ENCODE assay signal across 12 cellular contexts in genomic region chr11:111378185-111378772, GRCh38. TPM values are rescaled to one million over a fixed set of nuclear protein-coding genes. Genes with fewer than 3 reads are reported as not detected.
A peak's percentile ranks its signal among the peaks of the same experiment; 100 is the strongest.
DNase-seq lines count a peak whose midpoint lies in the region; ATAC-seq, FAIRE-seq and TF ChIP-seq lines count a peak whose summit lies in the region.
"Had no signal": no experiment of that assay in that cellular context is flagged by ENCODE, and none has a peak within 500 bp of the region (broad histone marks: within the 10 kb centered on the region; RNA-seq: fewer than 3 reads in every experiment).

No MANE protein-coding gene starts in this region.

- no peak for TF ChIP-seq EP300 in GM12878 (IDR thresholded peaks at IDR 0.05; ENCODE audit: borderline replicate concordance in 1 of 2, control insufficient read depth in 1 of 2, low read depth in 2 of 2, low read length in 2 of 2)
- TF ChIP-seq EP300 in HepG2 (IDR thresholded peaks at IDR 0.05; ENCODE audit: low read depth in 2 of 2, low read length in 2 of 2) = no peak
- TF ChIP-seq EP300 in HepG2 (CRISPR knock-in tag; IDR thresholded peaks at IDR 0.05; ENCODE audit: borderline replicate concordance) = no peak

- peaks cover 16% of the 10 kb centered on the region for H3K4me1 ChIP-seq in GM12878 (ENCODE audit: control insufficient read depth, insufficient read depth, low read length)
- H3K4me1 ChIP-seq in HepG2 (ENCODE audit: insufficient read depth, low read length) = peaks cover 37% of the 10 kb centered on the region
- peaks cover 7% of the 10 kb centered on the region; the same call in 1 of the 2 replicates for H3K4me1 ChIP-seq in Caco-2

- TF ChIP-seq POLR2A in GM12891 (IDR thresholded peaks at IDR 0.05; ENCODE audit: low read depth, low read length) = no peak; the same call in none of the 2 replicates
- TF ChIP-seq POLR2A in GM12878 (IDR thresholded peaks at IDR 0.05; ENCODE audit: low read depth, low read length) = no peak
- TF ChIP-seq POLR2A in HepG2 (IDR thresholded peaks at IDR 0.05; ENCODE audit: insufficient read depth in 1 of 2, low read depth in 2 of 2, low read length in 2 of 2) = no peak

- H3K79me2 ChIP-seq in GM12878 (ENCODE audit: control insufficient read depth, insufficient read depth, low read length) (peaks cover 69% of the 10 kb centered on the region), HepG2 (ENCODE audit: insufficient read depth, low read length) (no peaks in the 10 kb centered on the region)

- in situ Hi-C loops in GM12878 (cut with MboI) = loop anchor here (10.0 kb wide), 1 partner anchor 1423 kb away; no protein-coding TSS in a partner anchor
- in situ Hi-C loops in HepG2 (cut with HindIII; ENCODE audit: extremely low pct_ligation_motif_present, low pct_unique_long_range_greater_than_20kb) = no loop called here

- no peak overlapping the region for H3K27ac Mint-ChIP-seq in Caco-2 (ENCODE audit: unreplicated experiment)

- TF ChIP-seq CTCF in AG04450 (IDR thresholded peaks at IDR 0.05; ENCODE audit: low read depth, low read length) (no peak), GM12878 (IDR thresholded peaks at IDR 0.05 in 2 of 3, conservative IDR thresholded peaks at IDR 0.05 in 1 of 3; ENCODE audit: control insufficient read depth in 2 of 3, extremely low read depth in 1 of 3, insufficient read depth in 1 of 3, low read depth in 3 of 3, low read length in 3 of 3) (no peak), HepG2 (CRISPR knock-in tag; IDR thresholded peaks at IDR 0.05) (no peak), Caco-2 (IDR thresholded peaks at IDR 0.05; ENCODE audit: insufficient read depth in 1 of 2, low read depth in 1 of 2, low read length in 1 of 2, severe bottlenecking in 1 of 2, unreplicated experiment in 1 of 2) (no peak)

- H3K9me3 ChIP-seq in AG04450 (ENCODE audit: control insufficient read depth, insufficient read depth, low read length) (peaks cover 4% of the 10 kb centered on the region; the same call in 1 of the 2 replicates), GM12878 (replicated peaks; ENCODE audit: control insufficient read depth, insufficient read depth, low read length) (no peaks in the 10 kb centered on the region), HepG2 (ENCODE audit: low read length) (no peaks in the 10 kb centered on the region), Caco-2 (no peaks in the 10 kb centered on the region)

- CTCF ChIA-PET in AG04450 (lab: Charles Lee) (no interaction called here), GM12878 (lab: Yijun Ruan, JAX) (interaction anchor here (1.2 to 9.1 kb wide), 6 partner anchors 12 to 51 kb away, joined by 3 to 181 read pairs (median 7); no protein-coding TSS in a partner anchor), HepG2 (lab: Yijun Ruan, JAX; ENCODE audit: low intra/inter-chr PET ratio, low total read pairs) (no interaction called here), Caco-2 (lab: Charles Lee) (no interaction called here)

- FAIRE-seq in GM12891 (lab: Jason Lieb, UNC) = no peak
- no peak for FAIRE-seq in GM12878 (lab: Jason Lieb, UNC)
- FAIRE-seq in HepG2 (lab: Jason Lieb, UNC) = no peak
- FAIRE-seq: D721Med, small intestine had no signal

- no peak for TF ChIP-seq RAD21 in GM12878 (IDR thresholded peaks at IDR 0.05; ENCODE audit: insufficient read depth, low read depth, low read length)
- no peak for TF ChIP-seq RAD21 in HepG2 (CRISPR knock-in tag; IDR thresholded peaks at IDR 0.05)

- BruUV-seq in GM12878 (replicated peaks; lab: Mats Ljungman, UMichigan) (no TSS peak), HepG2 (replicated peaks; lab: Mats Ljungman, UMichigan) (no TSS peak), Caco-2 (replicated peaks; lab: Mats Ljungman, UMichigan) (no TSS peak)

- ATAC-seq in HG03457 (IDR thresholded peaks at IDR 0.05; ENCODE audit: unreplicated experiment) (peak; percentile 10), GM12878 (no peak; the same call in 1 of the 3 replicates), HepG2 (no peak), HG03095 (IDR thresholded peaks at IDR 0.05; ENCODE audit: unreplicated experiment) (no peak)

- H3K27me3 ChIP-seq in AG04450 (ENCODE audit: control insufficient read depth, insufficient read depth, low read length) (peaks cover 11% of the 10 kb centered on the region), GM12878 (replicated peaks in 1 of 2; ENCODE audit: control insufficient read depth in 2 of 2, insufficient read depth in 2 of 2, low read length in 1 of 2) (no peaks in the 10 kb centered on the region), HepG2 (ENCODE audit: control insufficient read depth in 1 of 2, insufficient read depth in 2 of 2, low read length in 2 of 2) (no peaks in the 10 kb centered on the region), Caco-2 (replicated peaks; ENCODE audit: control insufficient read depth, insufficient read depth, low read length) (no peaks in the 10 kb centered on the region)

- intact Hi-C loops in GM12878 (cut with micrococcal nuclease; ENCODE audit: unreplicated experiment) = no loop called here
- intact Hi-C loops in HepG2 (cut with micrococcal nuclease; ENCODE audit: unreplicated experiment) = no loop called here
- intact Hi-C loops in Caco-2 (cut with micrococcal nuclease; ENCODE audit: unreplicated experiment) = no loop called here

- H4K20me1 ChIP-seq in GM12878 (ENCODE audit: control insufficient read depth, insufficient read depth) (no peaks in the 10 kb centered on the region), HepG2 (ENCODE audit: insufficient read depth, low read length) (no peaks in the 10 kb centered on the region)

- POLR2A ChIA-PET in AG04450 (lab: Yijun Ruan, JAX) = no interaction called here
- POLR2A ChIA-PET in GM12878 (lab: Charles Lee) = interaction anchor here (1.0 to 19.8 kb wide), 6 partner anchors 12 to 580 kb away, joined by 3 to 415 read pairs (median 4); no protein-coding TSS in a partner anchor
- POLR2A ChIA-PET in HepG2 (lab: Yijun Ruan, JAX) = no interaction called here
- POLR2A ChIA-PET in Caco-2 (lab: Charles Lee) = no interaction called here

- H3K9ac ChIP-seq in GM12878 (ENCODE audit: control insufficient read depth, insufficient read depth, low read length) (peak overlapping the region; percentile 92), HepG2 (ENCODE audit: insufficient read depth, low read depth, low read length) (no peak overlapping the region)

- no peaks in the 10 kb centered on the region for H3K36me3 ChIP-seq in GM12878 (ENCODE audit: control insufficient read depth in 2 of 2, insufficient read depth in 2 of 2, low read length in 1 of 2)
- no peaks in the 10 kb centered on the region for H3K36me3 ChIP-seq in HepG2 (replicated peaks in 1 of 2; ENCODE audit: control insufficient read depth in 1 of 2, insufficient read depth in 2 of 2, low read length in 2 of 2)
- no peaks in the 10 kb centered on the region for H3K36me3 ChIP-seq in Caco-2 (ENCODE audit: control insufficient read depth, insufficient read depth, low read length)

- peaks cover 6% of the 10 kb centered on the region for H3K4me1 Mint-ChIP-seq in Caco-2 (ENCODE audit: low read depth, unreplicated experiment)

- H3K27me3 Mint-ChIP-seq in Caco-2 (ENCODE audit: insufficient read depth, unreplicated experiment) = no peaks in the 10 kb centered on the region

- H2AFZ ChIP-seq in GM12878 (ENCODE audit: control insufficient read depth, low read depth, low read length) (no peak overlapping the region), HepG2 (ENCODE audit: low read length) (no peak overlapping the region)

- H3K9me3 Mint-ChIP-seq in Caco-2 (ENCODE audit: unreplicated experiment) = no peaks in the 10 kb centered on the region

- SMC1A ChIA-PET in GM12878 (lab: Charles Lee; ENCODE audit: uncharacterized antibody, unreplicated experiment) = interaction anchor here (0.7 to 32.6 kb wide), 12 partner anchors 10 to 500 kb away, joined by 3 to 972 read pairs (median 6); no protein-coding TSS in a partner anchor

- RAD21 ChIA-PET in GM12878 (lab: Charles Lee; ENCODE audit: unreplicated experiment) = interaction anchor here (1.1 to 22.2 kb wide), 7 partner anchors 9 to 148 kb away, joined by 3 to 657 read pairs (median 3); no protein-coding TSS in a partner anchor

- DNase-seq in AG04450 (ENCODE audit: low read depth, low spot score) (no peak), GM12891 (ENCODE audit: insufficient read length, low spot score) (no peak), GM12878 (ENCODE audit: low read depth, low spot score) (no peak), AG08396 (ENCODE audit: low spot score) (no peak), HepG2 (ENCODE audit: low spot score) (no peak), Caco-2 (no peak)
- DNase-seq: mesenchymal stem cell, small intestine had no signal

- H3K4me3 ChIP-seq in AG04450 (ENCODE audit: low read depth, low read length) (no peak overlapping the region), GM12878 (peak overlapping the region; percentile 69), HepG2 (replicated peaks in 1 of 3; ENCODE audit: insufficient read depth in 1 of 3, low read depth in 2 of 3, low read length in 3 of 3) (no peak overlapping the region), Caco-2 (ENCODE audit: low read depth, low read length) (no peak overlapping the region)

- no peaks in the 10 kb centered on the region for H3K36me3 Mint-ChIP-seq in Caco-2 (ENCODE audit: insufficient read depth, unreplicated experiment)

- H3K4me2 ChIP-seq in GM12878 (ENCODE audit: control insufficient read depth, insufficient read depth) (peak overlapping the region; percentile 98), HepG2 (ENCODE audit: low read depth, low read length) (no peak overlapping the region)

- no peak overlapping the region for H3K4me3 Mint-ChIP-seq in Caco-2 (ENCODE audit: unreplicated experiment)

- H3K27ac ChIP-seq in AG04450 (ENCODE audit: low read depth, low read length) (peak overlapping the region; percentile 21), GM12878 (ENCODE audit: control insufficient read depth, insufficient read depth) (peak overlapping the region; percentile 97), HepG2 (ENCODE audit: extremely low read length, insufficient read depth, low read length) (no peak overlapping the region)

- WGBS in GM12878 (ENCODE audit: insufficient coverage, insufficient replicate concordance, low lambda C conversion rate, missing lambda C conversion rate) = 2% methylated on average over 8 of the region's 8 CpGs
- 70% methylated on average over 8 of the region's 8 CpGs for WGBS in HepG2 (ENCODE audit: low lambda C conversion rate)

RNA-seq across cellular contexts. Expression of gene POU2AF1, which starts 0.8 kb away (rescaled TPM):
- polyA plus RNA-seq in AG04450 (2011; rRNA removed) (not detected in 2 replicates), GM12878 (2011; rRNA removed) (34.5 and 61.7 TPM in 2 replicates), GM12878 (2014; fragmentation: Illumina TruSeq; extraction: Trizol) (97.7 and 107 TPM in 2 replicates), GM12878 (2014; fragmentation: Nextera tagmentation; extraction: Ambion mirVana) (10 to 100 TPM; 13.1 to 92.7 TPM), GM12878 (2014; rRNA removed) (93.5 and 128 TPM in 2 replicates), GM12878 (2016; fragmentation: Nextera tagmentation; extraction: Ambion mirVana) (10 to 100 TPM; 71.3 to 79.7 TPM), HepG2 (2011; rRNA removed) (3.6 and 5.3 TPM in 2 replicates)
- polyA minus RNA-seq in AG04450 (2011; rRNA and poly(A)+ RNA removed) = not detected in 2 replicates
- 136 TPM for polyA plus RNA-seq in GM12891 (2012; ENCODE audit: low read depth, missing spikeins)
- total RNA-seq in GM12878 (2013; cell fraction: nucleolus; rRNA removed) = 165 and 176 TPM in 2 replicates
- total RNA-seq in GM12878 (2014; rRNA removed) (28.7 and 31.2 TPM in 2 replicates), GM12878 (2014; rRNA removed; fragmentation: Illumina TruSeq; extraction: Trizol) (31.9 and 35.1 TPM in 2 replicates), GM12878 (2021) (165 and 169 TPM in 2 replicates), HepG2 (2016; rRNA removed; fragmentation: Illumina TruSeq; extraction: Trizol) (1.8 and 1.9 TPM in 2 replicates), Caco-2 (2022) (1.1 and 2.7 TPM in 2 replicates)
- 175 TPM for polyA plus RNA-seq in GM12878 (2011; ENCODE audit: low read depth)
- 57.8 and 71.0 TPM in 2 replicates for polyA plus RNA-seq in GM12878 (2011; cell fraction: cytosol; rRNA removed)
- polyA plus RNA-seq in GM12878 (2011; cell fraction: nucleus; rRNA removed) = 98.1 and 141 TPM in 2 replicates
- polyA plus RNA-seq in GM12878 (2012) = 246 and 275 TPM in 2 replicates
- polyA minus RNA-seq in GM12878 (2011; rRNA and poly(A)+ RNA removed) = 70.5 and 86.6 TPM in 2 replicates
- 55.2 and 55.6 TPM in 2 replicates for polyA minus RNA-seq in GM12878 (2011; cell fraction: cytosol; rRNA and poly(A)+ RNA removed)
- polyA minus RNA-seq in GM12878 (2011; cell fraction: nucleus; rRNA and poly(A)+ RNA removed) = 48.6 and 100 TPM in 2 replicates
- 0.40 and 0.53 TPM in 2 replicates for total RNA-seq in HepG2 (2016; cell fraction: cytosol; rRNA removed; fragmentation: Illumina TruSeq; extraction: Trizol; ENCODE audit: low read depth)
- 1.0 and 1.1 TPM in 2 replicates for total RNA-seq in HepG2 (2016; cell fraction: insoluble cytoplasmic fraction; rRNA removed; fragmentation: Illumina TruSeq; extraction: Trizol)
- total RNA-seq in HepG2 (2016; cell fraction: membrane; rRNA removed; fragmentation: Illumina TruSeq; extraction: Trizol) = 0.65 and 2.2 TPM in 2 replicates
- 0.81 and 1.8 TPM in 2 replicates for total RNA-seq in HepG2 (2016; cell fraction: nucleus; rRNA removed; fragmentation: Illumina TruSeq; extraction: Trizol)
- 3.0 and 3.2 TPM in 2 replicates for polyA plus RNA-seq in HepG2 (2011; cell fraction: cytosol; rRNA removed)
- polyA plus RNA-seq in HepG2 (2011; cell fraction: nucleus; rRNA removed) = 8.2 and 10.5 TPM in 2 replicates
- polyA plus RNA-seq in HepG2 (2012) = 4.9 and 6.1 TPM in 2 replicates
- polyA plus RNA-seq in HepG2 (2016; cell fraction: cytosol; fragmentation: Illumina TruSeq; extraction: Trizol; ENCODE audit: low read depth) = 0.52 and 0.81 TPM in 2 replicates
- 2.3 and 2.6 TPM in 2 replicates for polyA plus RNA-seq in HepG2 (2016; cell fraction: insoluble cytoplasmic fraction; fragmentation: Illumina TruSeq; extraction: Trizol; ENCODE audit: low read depth)
- polyA plus RNA-seq in HepG2 (2016; cell fraction: membrane; fragmentation: Illumina TruSeq; extraction: Trizol; ENCODE audit: low read depth) = 1.4 TPM in 2 replicates
- polyA plus RNA-seq in HepG2 (2016; cell fraction: nucleus; fragmentation: Illumina TruSeq; extraction: Trizol; ENCODE audit: insufficient read depth, low read depth) = 3.4 and 4.0 TPM in 2 replicates
- polyA minus RNA-seq in HepG2 (2011; rRNA and poly(A)+ RNA removed; ENCODE audit: low replicate concordance) = 0.28 and 3.3 TPM in 2 replicates
- 3.1 and 3.6 TPM in 2 replicates for polyA minus RNA-seq in HepG2 (2011; cell fraction: cytosol; rRNA and poly(A)+ RNA removed)
- polyA minus RNA-seq in HepG2 (2011; cell fraction: nucleus; rRNA and poly(A)+ RNA removed) = 4.1 and 5.3 TPM in 2 replicates
- total RNA-seq: fibroblast of villous mesenchyme had no signal
